35 cellular contexts compared by ENCODE assay signal in genomic region chr5:13382232-13382631, GRCh38.
"Had no signal": no experiment of that assay in that cellular context is flagged by ENCODE, and none has a peak within 500 bp of the region (broad histone marks: within the 10 kb centered on the region; RNA-seq: fewer than 3 reads in every experiment).

No MANE protein-coding gene starts in this region.

- H3K36me3 ChIP-seq: MG63 had no signal

- H3K4me3 ChIP-seq: MG63 had no signal

- H3K9ac ChIP-seq: KMS-11 had no signal

- DNase-seq: Karpas-422, Kasumi-1, KBM-7, KG1, MG63, MM.1S, MV-4-11, NCI-H1048, NCI-H1092, NCI-H1092 treated with DMSO at 0.1 percent for 48 hours, NCI-H1105, NCI-H1105 treated with DMSO at 0.1 percent for 48 hours, NCI-H1417, NCI-H1417 treated with DMSO at 0.1 percent for 48 hours, NCI-H1436, NCI-H1436 treated with DMSO at 0.1 percent for 48 hours, NCI-H146, NCI-H1694, NCI-H1694 treated with DMSO at 0.1 percent for 48 hours, NCI-H187, NCI-H187 treated with DMSO at 0.1 percent for 48 hours, NCI-H1930, NCI-H2029, NCI-H2029 treated with DMSO at 0.1 percent for 48 hours, NCI-H2081, NCI-H2081 treated with DMSO at 0.1 percent for 48 hours, NCI-H2107, NCI-H2171, NCI-H2171 treated with DMSO at 0.1 percent for 48 hours, NCI-H2227 treated with DMSO at 0.1 percent for 48 hours, NCI-H226, NCI-H345, NCI-H446, NCI-H446 treated with DMSO at 0.1 percent for 48 hours had no signal

- H3K4me2 ChIP-seq: KMS-11 had no signal

- H3K27me3 ChIP-seq: MG63 had no signal

- H3K27ac ChIP-seq: KMS-11 had no signal
